In the genomic region with DNA sequence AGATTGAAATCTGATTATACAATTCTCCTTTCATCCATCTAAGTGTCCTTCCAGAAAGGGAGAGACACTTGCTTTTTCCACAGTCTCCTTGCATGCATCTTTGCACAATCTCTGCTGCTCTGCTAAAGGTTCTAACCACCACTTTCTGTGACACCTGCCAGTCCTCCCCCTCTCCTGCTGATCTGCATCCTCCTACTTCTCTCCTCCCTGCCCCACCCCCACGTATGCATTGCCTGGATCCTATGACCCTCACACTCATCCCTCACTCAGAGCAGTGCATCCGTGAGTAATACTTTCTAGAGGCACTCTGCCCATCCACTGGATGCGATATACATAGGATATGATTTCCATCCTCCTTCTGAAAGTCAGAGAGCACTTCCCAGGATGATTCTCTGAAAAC, we compare ENCODE assay signal across 20 cellular contexts. TPM values are rescaled to one million over a fixed set of nuclear protein-coding genes. Genes with fewer than 3 reads are reported as not detected.
DNase-seq lines count a peak whose midpoint lies in the region; ATAC-seq and TF ChIP-seq lines count a peak whose summit lies in the region.
"Had no signal": no experiment of that assay in that cellular context is flagged by ENCODE, and none has a peak within 500 bp of the region (broad histone marks: within the 10 kb centered on the region; RNA-seq: fewer than 3 reads in every experiment).

No MANE protein-coding gene starts in this region.

- H3K4me3 ChIP-seq in H7 (ENCODE audit: insufficient read depth, low read depth, low read length) (no peak overlapping the region), upper lobe of left lung (no peak overlapping the region)
- H3K4me3 ChIP-seq: HAP-1, K562 had no signal

- no peak overlapping the region for H3K27ac ChIP-seq in upper lobe of left lung
- H3K27ac ChIP-seq: C4-2B, HL-60 had no signal

- H3K4me1 ChIP-seq in upper lobe of left lung, result no peaks in the 10 kb centered on the region
- H3K4me1 ChIP-seq: HAP-1 had no signal

- DNase-seq in ELR (ENCODE audit: low read depth) (peak; percentile 8), H7 (peak; percentile 46), RKO (ENCODE audit: low spot score) (peak; percentile 44), iPS-NIHi7 (ENCODE audit: extremely low spot score) (peak; percentile 20), SHP77 (lab: John Stamatoyannopoulos, UW) (no peak), retina (no peak), upper lobe of left lung (no peak)
- DNase-seq: CD8-positive, alpha-beta T cell; COR-L47; DMS153; DMS79 treated with DMSO at 0.1 percent for 48 hours; EL; GDM1; GOT3; HFFc6 had no signal

- TF ChIP-seq CTCF in upper lobe of left lung (IDR thresholded peaks at IDR 0.05), result no peak

- ATAC-seq in upper lobe of left lung (ENCODE audit: low FRiP score in 2 of 2), result no peak
- no peak for ATAC-seq in GM21619 (IDR thresholded peaks at IDR 0.05; ENCODE audit: unreplicated experiment)
- ATAC-seq: CD8-positive, alpha-beta T cell; K562 had no signal

- peaks cover 10 to 23% (median 21%) of the 10 kb centered on the region in 4 donors for H3K9me3 ChIP-seq in upper lobe of left lung

- TF ChIP-seq EP300 in upper lobe of left lung (IDR thresholded peaks at IDR 0.05), result no peak

- no peak for TF ChIP-seq POLR2A in upper lobe of left lung (IDR thresholded peaks at IDR 0.05)

- no peaks in the 10 kb centered on the region for H3K36me3 ChIP-seq in H7 (replicated peaks; ENCODE audit: control insufficient read depth, insufficient read depth, low read length)
- no peaks in the 10 kb centered on the region for H3K36me3 ChIP-seq in upper lobe of left lung
- H3K36me3 ChIP-seq: HAP-1 had no signal

- WGBS in upper lobe of left lung, 2 donors, result 69 to 85% methylated on average over 3 of the region's 3 CpGs

- H3K27me3 ChIP-seq in H7 (ENCODE audit: control insufficient read depth, insufficient read depth, low read length), result no peaks in the 10 kb centered on the region
- no peaks in the 10 kb centered on the region for H3K27me3 ChIP-seq in upper lobe of left lung

RNA-seq across cellular contexts. Expression of a gene that starts 27.7 kb away (rescaled TPM):
- 54.6 and 60.0 TPM in 2 replicates for total RNA-seq in H7 (2014; rRNA removed; shearing (Covaris generic))
- 10 to 100 TPM; 14.1 to 56.4 (median 40.2) TPM for total RNA-seq in upper lobe of left lung

RNA-seq across cellular contexts. Expression of a gene that starts 48.0 kb away (rescaled TPM):
- total RNA-seq in H7 (2014; rRNA removed; shearing (Covaris generic)), result 12.1 and 19.7 TPM in 2 replicates
- 1 to 10 TPM; 3.3 to 5.6 (median 4.9) TPM for total RNA-seq in upper lobe of left lung

Comparison
In these comparisons a context has a peak if more than half of its experiments do, and no peak if none do; other contexts are left out.
1. DNase-seq: peak in ELR (single experiment), H7 (single experiment), RKO (single experiment) and iPS-NIHi7 (single experiment); none in SHP77 (0 of 2), retina (single experiment) and upper lobe of left lung (0 of 2).